Comparison of ENCODE assay signal across 1 cellular context in the genomic region with DNA sequence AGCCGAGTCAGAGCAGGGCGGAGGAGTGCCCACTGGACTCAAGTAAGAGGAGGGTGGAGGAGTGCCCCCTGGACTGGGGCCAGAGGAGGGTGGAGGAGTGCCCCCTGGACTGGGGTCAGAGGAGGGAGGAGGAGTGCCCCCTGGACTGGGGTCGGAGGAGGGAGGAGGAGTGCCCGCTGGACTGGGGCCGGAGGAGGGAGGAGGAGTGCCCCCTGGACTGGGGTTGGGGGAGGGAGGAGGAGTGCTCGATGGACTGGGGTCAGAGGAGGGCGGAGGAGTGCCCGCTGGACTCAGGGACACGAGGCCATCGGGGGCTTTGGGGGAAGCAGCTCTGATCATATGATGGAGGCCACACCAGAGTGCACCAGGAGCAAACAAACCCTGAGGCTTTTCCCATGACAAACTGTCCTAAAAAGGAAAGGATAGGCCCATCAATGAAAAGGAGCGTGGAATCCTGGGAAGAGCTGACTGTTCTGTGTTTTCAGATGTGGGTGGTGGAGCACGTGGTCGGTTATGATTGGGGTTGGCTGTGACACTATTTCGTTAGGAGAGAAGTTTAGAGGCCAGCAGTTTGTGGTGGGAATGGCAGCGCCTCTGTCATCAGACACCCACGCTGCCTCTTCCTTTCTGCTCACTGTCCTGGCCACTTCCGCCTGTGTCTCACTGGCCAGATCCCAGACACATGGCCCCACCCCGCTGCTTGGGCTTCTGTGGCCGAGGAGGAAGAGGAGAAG.
A peak's percentile ranks its signal among the peaks of the same experiment; 100 is the strongest.
TF ChIP-seq lines count a peak whose summit lies in the region.

No MANE protein-coding gene starts in this region.

TF ChIP-seq in K562, 482 proteins besides CTCF, POLR2A, EP300 and RAD21 (continued from another document and continues in another):
- TF ChIP-seq, protein P1, sequence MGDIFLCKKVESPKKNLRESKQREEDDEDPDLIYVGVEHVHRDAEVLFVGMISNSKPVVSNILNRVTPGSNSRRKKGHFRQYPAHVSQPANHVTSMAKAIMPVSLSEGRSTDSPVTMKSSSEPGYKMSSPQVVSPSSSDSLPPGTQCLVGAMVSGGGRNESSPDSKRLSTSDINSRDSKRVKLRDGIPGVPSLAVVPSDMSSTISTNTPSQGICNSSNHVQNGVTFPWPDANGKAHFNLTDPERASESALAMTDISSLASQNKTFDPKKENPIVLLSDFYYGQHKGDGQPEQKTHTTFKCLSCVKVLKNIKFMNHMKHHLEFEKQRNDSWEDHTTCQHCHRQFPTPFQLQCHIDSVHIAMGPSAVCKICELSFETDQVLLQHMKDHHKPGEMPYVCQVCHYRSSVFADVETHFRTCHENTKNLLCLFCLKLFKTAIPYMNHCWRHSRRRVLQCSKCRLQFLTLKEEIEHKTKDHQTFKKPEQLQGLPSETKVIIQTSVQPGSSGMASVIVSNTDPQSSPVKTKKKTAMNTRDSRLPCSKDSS (IDR thresholded peaks at IDR 0.05; ENCODE audit: low read depth, partially characterized antibody): no peak
- TF ChIP-seq, protein P2, sequence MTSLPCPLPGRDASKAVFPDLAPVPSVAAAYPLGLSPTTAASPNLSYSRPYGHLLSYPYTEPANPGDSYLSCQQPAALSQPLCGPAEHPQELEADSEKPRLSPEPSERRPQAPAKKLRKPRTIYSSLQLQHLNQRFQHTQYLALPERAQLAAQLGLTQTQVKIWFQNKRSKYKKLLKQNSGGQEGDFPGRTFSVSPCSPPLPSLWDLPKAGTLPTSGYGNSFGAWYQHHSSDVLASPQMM (CRISPR knock-in tag; IDR thresholded peaks at IDR 0.05): no peak
- TF ChIP-seq HDAC2 (IDR thresholded peaks at IDR 0.05) (no peak), STAG1 (CRISPR knock-in tag; IDR thresholded peaks at IDR 0.05; ENCODE audit: borderline replicate concordance) (no peak), SREBF2 (CRISPR knock-in tag; IDR thresholded peaks at IDR 0.05) (no peak), KLF16 (IDR thresholded peaks at IDR 0.05) (no peak), BCL6 (CRISPR knock-in tag; IDR thresholded peaks at IDR 0.05) (0 out of 2 replicates have a peak, but pooled peaks have one; percentile 31), MEF2D (tag; conservative IDR thresholded peaks at IDR 0.05; ENCODE audit: low read depth) (peak; percentile 82), SETDB1 (IDR thresholded peaks at IDR 0.05; ENCODE audit: low read length) (no peak), MAFG (tag; conservative IDR thresholded peaks at IDR 0.05) (no peak), ZC3H8 (IDR thresholded peaks at IDR 0.05) (no peak), ZNF830 (CRISPR knock-in tag; IDR thresholded peaks at IDR 0.05) (no peak), NFIC (IDR thresholded peaks at IDR 0.05) (peak; percentile 28), PHTF2 (CRISPR knock-in tag; IDR thresholded peaks at IDR 0.05) (no peak), KDM4B (IDR thresholded peaks at IDR 0.05; ENCODE audit: borderline replicate concordance in 2 of 2, low read depth in 1 of 2) (no peak), ZNF316 (IDR thresholded peaks at IDR 0.05) (no peak), ERF (CRISPR knock-in tag; IDR thresholded peaks at IDR 0.05) (peak; percentile 67; the same call in 1 of the 2 replicates), HMGN3 (IDR thresholded peaks at IDR 0.05; ENCODE audit: borderline replicate concordance, extremely low read depth, insufficient read length, low read depth, low read length) (no peak), NELFE (IDR thresholded peaks at IDR 0.05; ENCODE audit: insufficient read depth, insufficient read length) (no peak), FOXK2 (conservative IDR thresholded peaks at IDR 0.05 in 1 of 2, IDR thresholded peaks at IDR 0.05 in 1 of 2; ENCODE audit: low read depth in 2 of 2) (peak in 1 of 2 experiments; percentile 60; a peak in 2 of 4 replicates), ZNF780A (CRISPR knock-in tag; IDR thresholded peaks at IDR 0.05) (no peak), GTF2E2 (tag; IDR thresholded peaks at IDR 0.05) (no peak; the same call in 1 of the 2 replicates), TAF15 (IDR thresholded peaks at IDR 0.05; ENCODE audit: low read depth, low read length) (no peak), RUNX1 (IDR thresholded peaks at IDR 0.05; ENCODE audit: low read depth) (no peak), SMC3 (conservative IDR thresholded peaks at IDR 0.05; ENCODE audit: insufficient read depth, low read depth, low read length) (no peak)
- TF ChIP-seq, protein P3, sequence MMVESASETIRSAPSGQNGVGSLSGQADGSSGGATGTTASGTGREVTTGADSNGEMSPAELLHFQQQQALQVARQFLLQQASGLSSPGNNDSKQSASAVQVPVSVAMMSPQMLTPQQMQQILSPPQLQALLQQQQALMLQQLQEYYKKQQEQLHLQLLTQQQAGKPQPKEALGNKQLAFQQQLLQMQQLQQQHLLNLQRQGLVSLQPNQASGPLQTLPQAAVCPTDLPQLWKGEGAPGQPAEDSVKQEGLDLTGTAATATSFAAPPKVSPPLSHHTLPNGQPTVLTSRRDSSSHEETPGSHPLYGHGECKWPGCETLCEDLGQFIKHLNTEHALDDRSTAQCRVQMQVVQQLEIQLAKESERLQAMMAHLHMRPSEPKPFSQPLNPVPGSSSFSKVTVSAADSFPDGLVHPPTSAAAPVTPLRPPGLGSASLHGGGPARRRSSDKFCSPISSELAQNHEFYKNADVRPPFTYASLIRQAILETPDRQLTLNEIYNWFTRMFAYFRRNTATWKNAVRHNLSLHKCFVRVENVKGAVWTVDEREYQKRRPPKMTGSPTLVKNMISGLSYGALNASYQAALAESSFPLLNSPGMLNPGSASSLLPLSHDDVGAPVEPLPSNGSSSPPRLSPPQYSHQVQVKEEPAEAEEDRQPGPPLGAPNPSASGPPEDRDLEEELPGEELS (CRISPR knock-in tag; IDR thresholded peaks at IDR 0.05; ENCODE audit: borderline replicate concordance): no peak; the same call in 1 of the 2 replicates
- TF ChIP-seq, protein P4, sequence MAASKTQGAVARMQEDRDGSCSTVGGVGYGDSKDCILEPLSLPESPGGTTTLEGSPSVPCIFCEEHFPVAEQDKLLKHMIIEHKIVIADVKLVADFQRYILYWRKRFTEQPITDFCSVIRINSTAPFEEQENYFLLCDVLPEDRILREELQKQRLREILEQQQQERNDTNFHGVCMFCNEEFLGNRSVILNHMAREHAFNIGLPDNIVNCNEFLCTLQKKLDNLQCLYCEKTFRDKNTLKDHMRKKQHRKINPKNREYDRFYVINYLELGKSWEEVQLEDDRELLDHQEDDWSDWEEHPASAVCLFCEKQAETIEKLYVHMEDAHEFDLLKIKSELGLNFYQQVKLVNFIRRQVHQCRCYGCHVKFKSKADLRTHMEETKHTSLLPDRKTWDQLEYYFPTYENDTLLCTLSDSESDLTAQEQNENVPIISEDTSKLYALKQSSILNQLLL (CRISPR knock-in tag; IDR thresholded peaks at IDR 0.05; ENCODE audit: borderline replicate concordance): no peak
- TF ChIP-seq, protein P5, sequence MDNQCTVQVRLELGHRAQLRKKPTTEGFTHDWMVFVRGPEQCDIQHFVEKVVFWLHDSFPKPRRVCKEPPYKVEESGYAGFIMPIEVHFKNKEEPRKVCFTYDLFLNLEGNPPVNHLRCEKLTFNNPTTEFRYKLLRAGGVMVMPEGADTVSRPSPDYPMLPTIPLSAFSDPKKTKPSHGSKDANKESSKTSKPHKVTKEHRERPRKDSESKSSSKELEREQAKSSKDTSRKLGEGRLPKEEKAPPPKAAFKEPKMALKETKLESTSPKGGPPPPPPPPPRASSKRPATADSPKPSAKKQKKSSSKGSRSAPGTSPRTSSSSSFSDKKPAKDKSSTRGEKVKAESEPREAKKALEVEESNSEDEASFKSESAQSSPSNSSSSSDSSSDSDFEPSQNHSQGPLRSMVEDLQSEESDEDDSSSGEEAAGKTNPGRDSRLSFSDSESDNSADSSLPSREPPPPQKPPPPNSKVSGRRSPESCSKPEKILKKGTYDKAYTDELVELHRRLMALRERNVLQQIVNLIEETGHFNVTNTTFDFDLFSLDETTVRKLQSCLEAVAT (IDR thresholded peaks at IDR 0.05): peak in 1 of 2 experiments; percentile 60; a peak in 1 of 4 replicates
- TF ChIP-seq, protein P6, sequence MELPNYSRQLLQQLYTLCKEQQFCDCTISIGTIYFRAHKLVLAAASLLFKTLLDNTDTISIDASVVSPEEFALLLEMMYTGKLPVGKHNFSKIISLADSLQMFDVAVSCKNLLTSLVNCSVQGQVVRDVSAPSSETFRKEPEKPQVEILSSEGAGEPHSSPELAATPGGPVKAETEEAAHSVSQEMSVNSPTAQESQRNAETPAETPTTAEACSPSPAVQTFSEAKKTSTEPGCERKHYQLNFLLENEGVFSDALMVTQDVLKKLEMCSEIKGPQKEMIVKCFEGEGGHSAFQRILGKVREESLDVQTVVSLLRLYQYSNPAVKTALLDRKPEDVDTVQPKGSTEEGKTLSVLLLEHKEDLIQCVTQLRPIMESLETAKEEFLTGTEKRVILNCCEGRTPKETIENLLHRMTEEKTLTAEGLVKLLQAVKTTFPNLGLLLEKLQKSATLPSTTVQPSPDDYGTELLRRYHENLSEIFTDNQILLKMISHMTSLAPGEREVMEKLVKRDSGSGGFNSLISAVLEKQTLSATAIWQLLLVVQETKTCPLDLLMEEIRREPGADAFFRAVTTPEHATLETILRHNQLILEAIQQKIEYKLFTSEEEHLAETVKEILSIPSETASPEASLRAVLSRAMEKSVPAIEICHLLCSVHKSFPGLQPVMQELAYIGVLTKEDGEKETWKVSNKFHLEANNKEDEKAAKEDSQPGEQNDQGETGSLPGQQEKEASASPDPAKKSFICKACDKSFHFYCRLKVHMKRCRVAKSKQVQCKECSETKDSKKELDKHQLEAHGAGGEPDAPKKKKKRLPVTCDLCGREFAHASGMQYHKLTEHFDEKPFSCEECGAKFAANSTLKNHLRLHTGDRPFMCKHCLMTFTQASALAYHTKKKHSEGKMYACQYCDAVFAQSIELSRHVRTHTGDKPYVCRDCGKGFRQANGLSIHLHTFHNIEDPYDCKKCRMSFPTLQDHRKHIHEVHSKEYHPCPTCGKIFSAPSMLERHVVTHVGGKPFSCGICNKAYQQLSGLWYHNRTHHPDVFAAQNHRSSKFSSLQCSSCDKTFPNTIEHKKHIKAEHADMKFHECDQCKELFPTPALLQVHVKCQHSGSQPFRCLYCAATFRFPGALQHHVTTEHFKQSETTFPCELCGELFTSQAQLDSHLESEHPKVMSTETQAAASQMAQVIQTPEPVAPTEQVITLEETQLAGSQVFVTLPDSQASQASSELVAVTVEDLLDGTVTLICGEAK (IDR thresholded peaks at IDR 0.05): peak; percentile 68
- TF ChIP-seq, protein P6 (CRISPR knock-in tag; IDR thresholded peaks at IDR 0.05): no peak
- TF ChIP-seq, protein P7, sequence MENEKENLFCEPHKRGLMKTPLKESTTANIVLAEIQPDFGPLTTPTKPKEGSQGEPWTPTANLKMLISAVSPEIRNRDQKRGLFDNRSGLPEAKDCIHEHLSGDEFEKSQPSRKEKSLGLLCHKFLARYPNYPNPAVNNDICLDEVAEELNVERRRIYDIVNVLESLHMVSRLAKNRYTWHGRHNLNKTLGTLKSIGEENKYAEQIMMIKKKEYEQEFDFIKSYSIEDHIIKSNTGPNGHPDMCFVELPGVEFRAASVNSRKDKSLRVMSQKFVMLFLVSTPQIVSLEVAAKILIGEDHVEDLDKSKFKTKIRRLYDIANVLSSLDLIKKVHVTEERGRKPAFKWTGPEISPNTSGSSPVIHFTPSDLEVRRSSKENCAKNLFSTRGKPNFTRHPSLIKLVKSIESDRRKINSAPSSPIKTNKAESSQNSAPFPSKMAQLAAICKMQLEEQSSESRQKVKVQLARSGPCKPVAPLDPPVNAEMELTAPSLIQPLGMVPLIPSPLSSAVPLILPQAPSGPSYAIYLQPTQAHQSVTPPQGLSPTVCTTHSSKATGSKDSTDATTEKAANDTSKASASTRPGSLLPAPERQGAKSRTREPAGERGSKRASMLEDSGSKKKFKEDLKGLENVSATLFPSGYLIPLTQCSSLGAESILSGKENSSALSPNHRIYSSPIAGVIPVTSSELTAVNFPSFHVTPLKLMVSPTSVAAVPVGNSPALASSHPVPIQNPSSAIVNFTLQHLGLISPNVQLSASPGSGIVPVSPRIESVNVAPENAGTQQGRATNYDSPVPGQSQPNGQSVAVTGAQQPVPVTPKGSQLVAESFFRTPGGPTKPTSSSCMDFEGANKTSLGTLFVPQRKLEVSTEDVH (IDR thresholded peaks at IDR 0.05; ENCODE audit: low read depth, partially characterized antibody): no peak
